In the genomic region with DNA sequence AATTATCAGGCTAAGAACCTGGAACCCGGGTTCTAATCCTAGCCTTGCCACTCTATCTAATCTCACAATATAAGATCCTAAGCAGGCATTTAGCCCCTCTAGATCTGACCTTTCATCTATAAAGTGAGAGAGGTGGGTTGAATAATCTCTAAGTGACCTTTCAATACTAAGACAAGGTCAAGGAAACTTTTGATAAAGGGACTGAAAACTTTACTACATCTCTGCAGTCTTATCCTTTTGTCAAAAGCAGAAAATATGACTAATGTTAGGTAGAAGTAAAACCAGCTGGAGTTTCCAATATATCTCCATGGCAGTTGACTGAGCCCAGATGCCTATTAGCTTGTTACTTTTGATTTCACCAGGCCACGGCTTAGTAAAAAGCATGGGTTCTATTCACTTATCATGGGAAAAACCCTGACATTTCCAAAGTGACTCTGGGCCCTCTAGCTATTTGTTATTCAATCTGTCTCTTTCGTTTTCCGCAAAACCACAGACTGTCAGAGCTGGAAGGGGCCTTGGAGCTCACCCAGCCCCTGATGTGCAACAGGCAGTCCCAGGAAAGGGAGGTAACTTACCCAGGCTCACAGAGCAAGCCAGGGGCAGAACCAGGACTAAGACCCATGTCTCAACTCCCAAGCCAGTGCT, we compare ENCODE assay signal across 8 cellular contexts.
DNase-seq lines count a peak whose midpoint lies in the region; ATAC-seq and TF ChIP-seq lines count a peak whose summit lies in the region.

No MANE protein-coding gene starts in this region.

- H3K9ac ChIP-seq in BLaER1 treated with 17β-estradiol and CSF1 and Interleukin-3, amounts not matched to agents 10 nM and 100 nM = no peak overlapping the region

- 66 to 77% (median 71%) methylated on average over 4 of the region's 4 CpGs for WGBS in heart left ventricle, 4 donors

- peak; percentile 37 for DNase-seq in GM20000 (ENCODE audit: low spot score)
- peak; percentile 77 for DNase-seq in SK-MEL-5 (ENCODE audit: low read depth, low spot score)
- DNase-seq in heart left ventricle = peak in 1 of 5 donors; percentile 61
- DNase-seq in erythroblast (lab: John Stamatoyannopoulos, UW) = no peak
- DNase-seq in left lobe of liver (ENCODE audit: low spot score) = no peak
- DNase-seq in cerebellum (ENCODE audit: low spot score) = no peak
- no peak for DNase-seq in mucosa of gallbladder (ENCODE audit: low spot score)

- in situ Hi-C loops in SK-MEL-5 (cut with HindIII; ENCODE audit: low pct_unique_long_range_greater_than_20kb, low sequenced_read_pairs) = no loop called here

- ATAC-seq in heart left ventricle (peak in 3 of 4 donors; percentile 13 to 52 (median 28)), left lobe of liver (no peak)

- H4K20me1 ChIP-seq in BLaER1 treated with 17β-estradiol and CSF1 and Interleukin-3, amounts not matched to agents 10 nM and 100 nM = 0 out of 22 replicates have a peak, but pooled peaks cover 0 to 6% (median 0%) of the 10 kb centered on the region in 11 experiments

- H3K27me3 ChIP-seq in BLaER1 treated with 17β-estradiol and CSF1 and Interleukin-3, amounts not matched to agents 10 nM and 100 nM = no peaks in the 10 kb centered on the region
- no peaks in the 10 kb centered on the region for H3K27me3 ChIP-seq in heart left ventricle

- H3K9me3 ChIP-seq in BLaER1 treated with 17β-estradiol and CSF1 and Interleukin-3, amounts not matched to agents 10 nM and 100 nM (replicated peaks in 1 of 11) = no peaks in the 10 kb centered on the region
- H3K9me3 ChIP-seq in heart left ventricle = no peaks in the 10 kb centered on the region

- H3K4me3 ChIP-seq in BLaER1 treated with 17β-estradiol and CSF1 and Interleukin-3, amounts not matched to agents 10 nM and 100 nM = no peak overlapping the region
- no peak overlapping the region for H3K4me3 ChIP-seq in heart left ventricle

- peaks cover 0 to 15% (median 8%) of the 10 kb centered on the region in 10 experiments; a peak in 10 of 20 replicates for H3K4me1 ChIP-seq in BLaER1 treated with 17β-estradiol and CSF1 and Interleukin-3, amounts not matched to agents 10 nM and 100 nM
- peaks cover 0 to 82% (median 43%) of the 10 kb centered on the region in 12 donors for H3K4me1 ChIP-seq in heart left ventricle

- H3K27ac ChIP-seq in BLaER1 treated with 17β-estradiol and CSF1 and Interleukin-3, amounts not matched to agents 10 nM and 100 nM = no peak overlapping the region
- peak overlapping the region in 8 of 12 donors; percentile 11 to 65 (median 40) for H3K27ac ChIP-seq in heart left ventricle

- H3K36me3 ChIP-seq in BLaER1 treated with 17β-estradiol and CSF1 and Interleukin-3, amounts not matched to agents 10 nM and 100 nM = no peaks in the 10 kb centered on the region
- peaks cover 0 to 18% (median 0%) of the 10 kb centered on the region in 9 donors for H3K36me3 ChIP-seq in heart left ventricle

- H3K4me2 ChIP-seq in BLaER1 treated with 17β-estradiol and CSF1 and Interleukin-3, amounts not matched to agents 10 nM and 100 nM = peak overlapping the region in 10 of 11 experiments; percentile 5 to 47 (median 28); a peak in 16 of 22 replicates

- no peak for TF ChIP-seq POLR2A in heart left ventricle (IDR thresholded peaks at IDR 0.05)
- no peak for TF ChIP-seq POLR2A in erythroblast (IDR thresholded peaks at IDR 0.05; ENCODE audit: low read length)

- intact Hi-C loops in heart left ventricle (cut with DNase I) = loop anchor here in 7 of 10 donors (5.0 to 10.0 kb wide), 5 partner anchors 59 to 159 kb away; a partner anchor contains a TSS

- TF ChIP-seq CTCF in GM20000 (IDR thresholded peaks at IDR 0.05; ENCODE audit: extremely low read depth, missing control alignments) (no peak), heart left ventricle (IDR thresholded peaks at IDR 0.05) (no peak)

Comparison
In these comparisons a context has a peak if more than half of its experiments do, and no peak if none do; other contexts are left out.
1. H3K27ac ChIP-seq: peak in heart left ventricle (8 of 12); none in BLaER1 treated with 17β-estradiol and CSF1 and Interleukin-3, amounts not matched to agents 10 nM and 100 nM (0 of 11).
2. DNase-seq: peak in GM20000 (single experiment) and SK-MEL-5 (single experiment); none in erythroblast (0 of 2), left lobe of liver (single experiment), cerebellum (single experiment) and mucosa of gallbladder (single experiment).